Comparison of ENCODE assay signal across 37 cellular contexts in genomic region chr17:38574712-38575111, GRCh38.
"Had no signal": no experiment of that assay in that cellular context is flagged by ENCODE, and none has a peak within 500 bp of the region (broad histone marks: within the 10 kb centered on the region; RNA-seq: fewer than 3 reads in every experiment).

No MANE protein-coding gene starts in this region.

- H3K36me3 ChIP-seq: breast epithelium, MG63 had no signal

- H3K27me3 ChIP-seq: MG63 had no signal

- H3K27ac ChIP-seq: body of pancreas, breast epithelium, PC-9, RWPE1, VCaP had no signal

- FAIRE-seq: astrocyte, RCC 7860 had no signal

- H3K4me3 ChIP-seq: body of pancreas, breast epithelium, MG63, PC-9 had no signal

- H3K9me3 ChIP-seq: body of pancreas, breast epithelium, MG63 had no signal

- DNase-seq: activated CD4-positive, alpha-beta memory T cell treated with anti-CD3 and anti-CD28 coated beads, Interleukin-2, amount 10 ng/mL, durations not matched to agents 7 days and 5 days; activated CD4-positive, alpha-beta T cell treated with anti-CD3 and anti-CD28 coated beads for 1 hour; activated CD4-positive, alpha-beta T cell treated with anti-CD3 and anti-CD28 coated beads for 48 hours; activated CD4-positive, CD25-positive, alpha-beta regulatory T cell; activated CD8-positive, alpha-beta memory T cell treated with anti-CD3 and anti-CD28 coated beads for 24 hours; activated CD8-positive, alpha-beta memory T cell treated with anti-CD3 and anti-CD28 coated beads, Interleukin-2, amount 10 ng/mL, durations not matched to agents 7 days and 5 days; activated CD8-positive, alpha-beta memory T cell treated with anti-CD3 and anti-CD28 coated beads, Interleukin-2, amount 50 U/mL, for 48 hours; activated effector memory CD4-positive, alpha-beta T cell treated with anti-CD3 and anti-CD28 coated beads, Interleukin-2, amount 50 U/mL, for 16 hours; activated naive CD4-positive, alpha-beta T cell; activated naive CD4-positive, alpha-beta T cell treated with anti-CD3 and anti-CD28 coated beads, Interleukin-2, amount 50 U/mL, for 16 hours; activated naive CD8-positive, alpha-beta T cell treated with anti-CD3 and anti-CD28 coated beads for 36 hours; activated T-cell treated with anti-CD3 and anti-CD28 coated beads, Interleukin-2, amount 50 U/mL, for 48 hours; amniotic stem cell; body of pancreas; Kasumi-1; KG1; MG63; NCI-H1048; NCI-H1105 treated with DMSO at 0.1 percent for 48 hours; NCI-H1436; NCI-H1694; NCI-H1930; NCI-H345; NCI-H524 treated with DMSO at 0.1 percent for 48 hours; NK-92 treated with Interleukin-12 subunit alpha and Interleukin-12 subunit beta, amount 100 ng/mL, for 24 hours; PC-9; Right ventricle myocardium superior; SW 1271; T-helper 1 cell; T-helper 2 cell; T-helper 9 cell had no signal

- ATAC-seq: activated CD8-positive, alpha-beta memory T cell treated with anti-CD3 and anti-CD28 coated beads, Interleukin-2, amount 10 ng/mL, durations not matched to agents 7 days and 5 days; activated T-helper 17 cell treated with anti-CD3 and anti-CD28 coated beads, Interleukin-2, amount 50 U/mL, for 72 hours; body of pancreas had no signal
